8 cellular contexts compared by ENCODE assay signal in genomic region chr17:40038882-40039513, GRCh38.
A peak's percentile ranks its signal among the peaks of the same experiment; 100 is the strongest.
DNase-seq lines count a peak whose midpoint lies in the region; ATAC-seq and FAIRE-seq lines count a peak whose summit lies in the region.

No MANE protein-coding gene starts in this region.

- H3K4me1 ChIP-seq in muscle layer of duodenum (ENCODE audit: control insufficient read depth in 1 of 2, insufficient read depth in 2 of 2, low read length in 2 of 2): peaks cover 8 to 22% of the 10 kb centered on the region in 2 donors

- no peak for ATAC-seq in HG03442 (IDR thresholded peaks at IDR 0.05; ENCODE audit: unreplicated experiment)

- no peak overlapping the region for H3K4me3 ChIP-seq in muscle layer of duodenum (ENCODE audit: low read depth in 1 of 2, low read length in 2 of 2)

- no peak for FAIRE-seq in GM19239 (lab: Jason Lieb, UNC)

- H3K36me3 ChIP-seq in muscle layer of duodenum (ENCODE audit: control insufficient read depth in 1 of 2, insufficient read depth in 2 of 2, low read length in 2 of 2): peaks cover 6 to 12% of the 10 kb centered on the region in 2 donors

- H3K9me3 ChIP-seq in muscle layer of duodenum (ENCODE audit: control insufficient read depth in 1 of 2, low read length in 2 of 2): no peaks in the 10 kb centered on the region

- peak overlapping the region; percentile 37 for H3K27ac ChIP-seq in muscle layer of duodenum (ENCODE audit: low read length)

- DNase-seq in GM04504 (ENCODE audit: low read depth) (peak; percentile 80), NCI-H69 (lab: John Stamatoyannopoulos, UW) (peak; percentile 32), epidermal melanocyte (ENCODE audit: insufficient read length, low spot score) (peak; percentile 35), NCI-H446 treated with DMSO at 0.1 percent for 48 hours (lab: John Stamatoyannopoulos, UW) (no peak), GM19239 (ENCODE audit: insufficient read length, low spot score) (no peak), HPDE6-E6E7 (ENCODE audit: extremely low spot score) (no peak)

- H3K27me3 ChIP-seq in muscle layer of duodenum (ENCODE audit: low read depth, low read length): no peaks in the 10 kb centered on the region

Comparison
In these comparisons a context has a peak if more than half of its experiments do, and no peak if none do; other contexts are left out.
1. DNase-seq: peak in GM04504 (single experiment), NCI-H69 (single experiment) and epidermal melanocyte (single experiment); none in NCI-H446 treated with DMSO at 0.1 percent for 48 hours (single experiment), GM19239 (single experiment) and HPDE6-E6E7 (single experiment).